11 cellular contexts compared by ENCODE assay signal in genomic region chr19:40756502-40757110, GRCh38. TPM values are rescaled to one million over a fixed set of nuclear protein-coding genes. Genes with fewer than 3 reads are reported as not detected.
DNase-seq lines count a peak whose midpoint lies in the region; ATAC-seq and TF ChIP-seq lines count a peak whose summit lies in the region.
"Had no signal": no experiment of that assay in that cellular context is flagged by ENCODE, and none has a peak within 500 bp of the region (broad histone marks: within the 10 kb centered on the region; RNA-seq: fewer than 3 reads in every experiment).

No MANE protein-coding gene starts in this region.

- H3K27ac Mint-ChIP-seq in immature natural killer cell, result peak overlapping the region; percentile 26 to 86 (median 58)

- H3K27me3 Mint-ChIP-seq in activated T-cell treated with anti-CD3 and anti-CD28 coated beads, Interleukin-2, amount 50 U/mL, for 4 hours (ENCODE audit: low read depth), result no peaks in the 10 kb centered on the region
- peaks cover 0 to 3% (median 2%) of the 10 kb centered on the region in 3 donors for H3K27me3 Mint-ChIP-seq in immature natural killer cell (ENCODE audit: low read depth in 3 of 3)

- H3K4me1 Mint-ChIP-seq in activated T-cell treated with anti-CD3 and anti-CD28 coated beads, Interleukin-2, amount 50 U/mL, for 4 hours (ENCODE audit: low read depth), result peaks cover 49% of the 10 kb centered on the region
- H3K4me1 Mint-ChIP-seq in immature natural killer cell, result peaks cover 43 to 53% of the 10 kb centered on the region in 2 donors

- TF ChIP-seq CTCF in suprapubic skin (IDR thresholded peaks at IDR 0.05) (no peak), upper lobe of left lung (IDR thresholded peaks at IDR 0.05) (no peak)

- H3K4me1 ChIP-seq in suprapubic skin, result peaks cover 50% of the 10 kb centered on the region
- H3K4me1 ChIP-seq in upper lobe of left lung, result peaks cover 50 to 57% (median 53%) of the 10 kb centered on the region in 4 donors

- TF ChIP-seq EP300 in suprapubic skin (IDR thresholded peaks at IDR 0.05), result no peak
- TF ChIP-seq EP300 in upper lobe of left lung (IDR thresholded peaks at IDR 0.05), result no peak

- 64% methylated on average over 10 of the region's 11 CpGs for WGBS in suprapubic skin
- WGBS in upper lobe of left lung, 2 donors, result 63 to 77% methylated on average over 10 to 11 of the region's 11 CpGs

- H3K36me3 ChIP-seq in suprapubic skin, result peaks cover 43% of the 10 kb centered on the region
- H3K36me3 ChIP-seq in upper lobe of left lung, result peaks cover 20 to 61% (median 43%) of the 10 kb centered on the region in 4 donors

- H3K4me3 ChIP-seq in suprapubic skin, result no peak overlapping the region
- no peak overlapping the region for H3K4me3 ChIP-seq in upper lobe of left lung
- H3K4me3 ChIP-seq: right atrium auricular region had no signal

- TF ChIP-seq POLR2A in suprapubic skin (IDR thresholded peaks at IDR 0.05) (no peak), upper lobe of left lung (IDR thresholded peaks at IDR 0.05) (no peak)

- no peaks in the 10 kb centered on the region for H3K9me3 Mint-ChIP-seq in activated T-cell treated with anti-CD3 and anti-CD28 coated beads, Interleukin-2, amount 50 U/mL, for 4 hours
- no peaks in the 10 kb centered on the region for H3K9me3 Mint-ChIP-seq in immature natural killer cell

- ATAC-seq in activated T-cell treated with anti-CD3 and anti-CD28 coated beads, Interleukin-2, amount 50 U/mL, for 4 hours, result peak; percentile 36 to 49
- peak; percentile 66 for ATAC-seq in stimulated activated naive CD8-positive, alpha-beta T cell treated with anti-CD3 and anti-CD28 coated beads, Interleukin-15, Interleukin-2, amounts not matched to agents 100 U/mL and 50 U/mL, for 24 hours
- no peak for ATAC-seq in upper lobe of left lung (ENCODE audit: low FRiP score in 2 of 2)

- H3K27me3 ChIP-seq in suprapubic skin, result no peaks in the 10 kb centered on the region
- H3K27me3 ChIP-seq in upper lobe of left lung, result no peaks in the 10 kb centered on the region
- H3K27me3 ChIP-seq: right atrium auricular region had no signal

- peak; percentile 28 for DNase-seq in activated gamma-delta T cell treated with anti-CD3 and anti-CD28 coated beads, Interleukin-2, amount 50 U/mL, for 16 hours (ENCODE audit: low read depth)
- DNase-seq in activated gamma-delta T cell (lab: John Stamatoyannopoulos, UW) (no peak), immature natural killer cell (no peak), suprapubic skin (ENCODE audit: low spot score in 2 of 2) (no peak), upper lobe of left lung (no peak), RPMI8226 (no peak)
- no peak for DNase-seq in activated T-cell treated with anti-CD3 and anti-CD28 coated beads, Interleukin-2, amount 50 U/mL, for 4 hours
- peak; percentile 71 for DNase-seq in stimulated activated naive CD8-positive, alpha-beta T cell treated with anti-CD3 and anti-CD28 coated beads, Interleukin-15, Interleukin-2, amounts not matched to agents 100 U/mL and 50 U/mL, for 24 hours
- DNase-seq: mesendoderm had no signal

- H3K4me3 Mint-ChIP-seq in activated T-cell treated with anti-CD3 and anti-CD28 coated beads, Interleukin-2, amount 50 U/mL, for 4 hours, result peak overlapping the region; percentile 3
- H3K4me3 Mint-ChIP-seq in immature natural killer cell, result peak overlapping the region in 4 of 5 donors; percentile 8 to 51 (median 25)

- peaks cover 54% of the 10 kb centered on the region for H3K36me3 Mint-ChIP-seq in activated T-cell treated with anti-CD3 and anti-CD28 coated beads, Interleukin-2, amount 50 U/mL, for 4 hours (ENCODE audit: insufficient read depth)
- peaks cover 17 to 40% (median 21%) of the 10 kb centered on the region in 3 donors for H3K36me3 Mint-ChIP-seq in immature natural killer cell

- H3K27ac ChIP-seq in suprapubic skin (no peak overlapping the region), upper lobe of left lung (peak overlapping the region in 2 of 4 donors; percentile 9 to 42)
- H3K27ac ChIP-seq: right atrium auricular region had no signal

- H3K9me3 ChIP-seq in suprapubic skin (no peaks in the 10 kb centered on the region), upper lobe of left lung (no peaks in the 10 kb centered on the region)
- H3K9me3 ChIP-seq: right atrium auricular region had no signal

RNA-seq across cellular contexts. Expression of gene SNRPA, which starts 5.6 kb away (rescaled TPM):
- total RNA-seq in activated T-cell treated with anti-CD3 and anti-CD28 coated beads, Interleukin-2, amount 50 U/mL, for 4 hours, result 100 to 1,000 TPM; 213 to 234 (median 219) TPM
- 10 to 100 TPM; 28.9 to 78.7 (median 39.2) TPM for polyA plus RNA-seq in immature natural killer cell
- total RNA-seq in suprapubic skin, result 10 to 100 TPM; 49.6 to 52.2 (median 51.0) TPM
- 10 to 100 TPM; 32.4 to 90.1 (median 55.3) TPM for total RNA-seq in upper lobe of left lung

RNA-seq across cellular contexts. Expression of gene ACTMAP, which starts 6.3 kb away (rescaled TPM):
- 10 to 100 TPM in 1 of 3 donors, 1 to 10 TPM in 2; 7.4 to 11.4 (median 7.7) TPM for total RNA-seq in activated T-cell treated with anti-CD3 and anti-CD28 coated beads, Interleukin-2, amount 50 U/mL, for 4 hours
- polyA plus RNA-seq in immature natural killer cell, result 1 to 10 TPM in 2 of 3 donors, not detected in 1; 3.1 to 6.2 TPM
- total RNA-seq in suprapubic skin (1 to 10 TPM; 3.8 to 9.9 (median 5.4) TPM), upper lobe of left lung (10 to 100 TPM; 16.0 to 28.4 (median 21.5) TPM)

RNA-seq across cellular contexts. Expression of gene MIA, which starts 18.7 kb away (rescaled TPM):
- total RNA-seq in activated T-cell treated with anti-CD3 and anti-CD28 coated beads, Interleukin-2, amount 50 U/mL, for 4 hours, result under 1 TPM in 1 of 3 donors, not detected in 2; 0.87 TPM
- polyA plus RNA-seq in immature natural killer cell, result not detected
- total RNA-seq in suprapubic skin, result 10 to 100 TPM in 2 of 4 donors, 1 to 10 TPM in 2; 4.8 to 15.1 (median 9.9) TPM
- total RNA-seq in upper lobe of left lung, result 1 to 10 TPM in 3 of 6 donors, not detected in 3; 1.2 to 5.2 (median 2.1) TPM
- polyA plus RNA-seq: AG04450 had no signal

RNA-seq across cellular contexts. Expression of gene RAB4B, which starts 21.4 kb away (rescaled TPM):
- total RNA-seq in activated T-cell treated with anti-CD3 and anti-CD28 coated beads, Interleukin-2, amount 50 U/mL, for 4 hours, result 10 to 100 TPM; 26.6 to 34.9 (median 30.0) TPM
- 100 to 1,000 TPM; 129 to 151 (median 150) TPM for polyA plus RNA-seq in immature natural killer cell
- total RNA-seq in suprapubic skin (10 to 100 TPM; 12.4 to 20.7 (median 17.0) TPM), upper lobe of left lung (10 to 100 TPM; 39.9 to 78.5 (median 58.6) TPM)

RNA-seq across cellular contexts. Expression of gene ITPKC, which starts 39.7 kb away (rescaled TPM):
- total RNA-seq in activated T-cell treated with anti-CD3 and anti-CD28 coated beads, Interleukin-2, amount 50 U/mL, for 4 hours, result 1 to 10 TPM; 6.9 to 8.2 (median 8.2) TPM
- 1 to 10 TPM; 3.8 to 8.1 (median 4.5) TPM for polyA plus RNA-seq in immature natural killer cell
- 10 to 100 TPM; 52.9 to 93.8 (median 70.9) TPM for total RNA-seq in suprapubic skin
- 10 to 100 TPM; 38.4 to 76.0 (median 55.2) TPM for total RNA-seq in upper lobe of left lung

Comparison
In these comparisons a context has a peak if more than half of its experiments do, and no peak if none do; other contexts are left out.
1. DNase-seq: peak in activated gamma-delta T cell treated with anti-CD3 and anti-CD28 coated beads, Interleukin-2, amount 50 U/mL, for 16 hours (single experiment) and stimulated activated naive CD8-positive, alpha-beta T cell treated with anti-CD3 and anti-CD28 coated beads, Interleukin-15, Interleukin-2, amounts not matched to agents 100 U/mL and 50 U/mL, for 24 hours (single experiment); none in activated gamma-delta T cell (single experiment), activated T-cell treated with anti-CD3 and anti-CD28 coated beads, Interleukin-2, amount 50 U/mL, for 4 hours (single experiment), immature natural killer cell (0 of 3), suprapubic skin (0 of 2), upper lobe of left lung (0 of 2) and RPMI8226 (single experiment).
2. ATAC-seq: peak in activated T-cell treated with anti-CD3 and anti-CD28 coated beads, Interleukin-2, amount 50 U/mL, for 4 hours (2 of 2) and stimulated activated naive CD8-positive, alpha-beta T cell treated with anti-CD3 and anti-CD28 coated beads, Interleukin-15, Interleukin-2, amounts not matched to agents 100 U/mL and 50 U/mL, for 24 hours (single experiment); none in upper lobe of left lung (0 of 2).